In genomic region chr18:63888473-63889190, GRCh38 we compare ENCODE assay signal across 27 cellular contexts. TPM values are rescaled to one million over a fixed set of nuclear protein-coding genes. Genes with fewer than 3 reads are reported as not detected.
DNase-seq lines count a peak whose midpoint lies in the region; ATAC-seq and TF ChIP-seq lines count a peak whose summit lies in the region.
"Had no signal": no experiment of that assay in that cellular context is flagged by ENCODE, and none has a peak within 500 bp of the region (broad histone marks: within the 10 kb centered on the region; RNA-seq: fewer than 3 reads in every experiment).

No MANE protein-coding gene starts in this region.

- H4K20me1 ChIP-seq in GM23248 (ENCODE audit: insufficient read depth), result no peaks in the 10 kb centered on the region

- H3K9ac ChIP-seq in GM23248, result no peak overlapping the region
- H3K9ac ChIP-seq in adipocyte (ENCODE audit: low read length), result no peak overlapping the region

- H3K27me3 Mint-ChIP-seq in stimulated activated naive CD8-positive, alpha-beta T cell treated with anti-CD3 and anti-CD28 coated beads, Interleukin-15, amount 100 ng/mL, for 72 hours, result peaks cover 17% of the 10 kb centered on the region
- H3K27me3 Mint-ChIP-seq in natural killer cell (ENCODE audit: low read depth in 2 of 2), result peaks cover 16 to 23% of the 10 kb centered on the region in 2 donors

- H3K79me2 ChIP-seq in GM23248 (ENCODE audit: insufficient read depth), result no peaks in the 10 kb centered on the region

- no peaks in the 10 kb centered on the region for H3K4me1 Mint-ChIP-seq in stimulated activated naive CD8-positive, alpha-beta T cell treated with anti-CD3 and anti-CD28 coated beads, Interleukin-15, amount 100 ng/mL, for 72 hours
- H3K4me1 Mint-ChIP-seq in natural killer cell, result no peaks in the 10 kb centered on the region
- H3K4me1 Mint-ChIP-seq: activated CD4-positive, alpha-beta T cell treated with anti-CD3 and anti-CD28 coated beads, Interleukin-2, amount 10 ng/mL, durations not matched to agents 7 days and 5 days; activated naive CD8-positive, alpha-beta T cell treated with anti-CD3 and anti-CD28 coated beads, Interleukin-2, amount 10 ng/mL, durations not matched to agents 7 days and 5 days; activated T-helper 17 cell treated with anti-CD3 and anti-CD28 coated beads, Interleukin-2, amount 50 U/mL, for 72 hours; naive B cell had no signal

- TF ChIP-seq CTCF in AG10803 (conservative IDR thresholded peaks at IDR 0.05; ENCODE audit: low read length) (no peak), foreskin keratinocyte (conservative IDR thresholded peaks at IDR 0.05) (no peak), natural killer cell (IDR thresholded peaks at IDR 0.05) (no peak)

- no peak overlapping the region for H3K4me3 Mint-ChIP-seq in stimulated activated naive CD8-positive, alpha-beta T cell treated with anti-CD3 and anti-CD28 coated beads, Interleukin-15, amount 100 ng/mL, for 72 hours
- H3K4me3 Mint-ChIP-seq in natural killer cell, result no peak overlapping the region
- H3K4me3 Mint-ChIP-seq: activated CD4-positive, alpha-beta T cell treated with anti-CD3 and anti-CD28 coated beads, Interleukin-2, amount 10 ng/mL, durations not matched to agents 7 days and 5 days; activated naive CD8-positive, alpha-beta T cell treated with anti-CD3 and anti-CD28 coated beads, Interleukin-2, amount 10 ng/mL, durations not matched to agents 7 days and 5 days; activated T-helper 17 cell treated with anti-CD3 and anti-CD28 coated beads, Interleukin-2, amount 50 U/mL, for 72 hours; naive B cell had no signal

- no peaks in the 10 kb centered on the region for H3K36me3 Mint-ChIP-seq in natural killer cell
- H3K36me3 Mint-ChIP-seq: activated naive CD8-positive, alpha-beta T cell treated with anti-CD3 and anti-CD28 coated beads, Interleukin-2, amount 10 ng/mL, durations not matched to agents 7 days and 5 days; naive B cell had no signal

- H3K4me1 ChIP-seq in GM23248 (ENCODE audit: insufficient read depth), result peaks cover 22% of the 10 kb centered on the region
- peaks cover 39% of the 10 kb centered on the region for H3K4me1 ChIP-seq in adipocyte (ENCODE audit: control insufficient read depth, insufficient read depth, low read length)
- H3K4me1 ChIP-seq in foreskin keratinocyte, result peaks cover 40% of the 10 kb centered on the region
- H3K4me1 ChIP-seq: sigmoid colon had no signal

- H3K36me3 ChIP-seq in GM23248 (ENCODE audit: low read depth) (no peaks in the 10 kb centered on the region), adipocyte (ENCODE audit: control insufficient read depth, insufficient read depth, low read length, severe bottlenecking) (no peaks in the 10 kb centered on the region)
- H3K36me3 ChIP-seq: ovary, sigmoid colon had no signal

- no peaks in the 10 kb centered on the region for H3K9me2 ChIP-seq in GM23248 (ENCODE audit: insufficient read depth)

- H3K9me3 ChIP-seq in GM23248 (ENCODE audit: low read depth) (no peaks in the 10 kb centered on the region), adipocyte (ENCODE audit: control insufficient read depth, low read length) (no peaks in the 10 kb centered on the region)
- H3K9me3 ChIP-seq: body of pancreas, ovary, sigmoid colon had no signal

- ATAC-seq in foreskin keratinocyte (no peak), GM19035 (IDR thresholded peaks at IDR 0.05; ENCODE audit: unreplicated experiment) (no peak), natural killer cell (no peak)
- no peak for ATAC-seq in stimulated activated naive CD8-positive, alpha-beta T cell treated with anti-CD3 and anti-CD28 coated beads, Interleukin-15, amount 100 ng/mL, for 72 hours
- ATAC-seq: activated T-helper 17 cell treated with anti-CD3 and anti-CD28 coated beads, Interleukin-2, amount 50 U/mL, for 72 hours; body of pancreas had no signal

- H3K27me3 ChIP-seq in GM23248 (replicated peaks; ENCODE audit: insufficient read depth) (no peaks in the 10 kb centered on the region), adipocyte (replicated peaks; ENCODE audit: control insufficient read depth, insufficient read depth, low read length) (no peaks in the 10 kb centered on the region), foreskin keratinocyte (no peaks in the 10 kb centered on the region)
- H3K27me3 ChIP-seq: body of pancreas, ovary, sigmoid colon had no signal

- no peak overlapping the region for H2AFZ ChIP-seq in GM23248

- no peaks in the 10 kb centered on the region for H3K9me3 Mint-ChIP-seq in stimulated activated naive CD8-positive, alpha-beta T cell treated with anti-CD3 and anti-CD28 coated beads, Interleukin-15, amount 100 ng/mL, for 72 hours
- H3K9me3 Mint-ChIP-seq in natural killer cell, result no peaks in the 10 kb centered on the region
- H3K9me3 Mint-ChIP-seq: activated CD4-positive, alpha-beta T cell treated with anti-CD3 and anti-CD28 coated beads, Interleukin-2, amount 10 ng/mL, durations not matched to agents 7 days and 5 days; activated naive CD8-positive, alpha-beta T cell treated with anti-CD3 and anti-CD28 coated beads, Interleukin-2, amount 10 ng/mL, durations not matched to agents 7 days and 5 days; activated T-helper 17 cell treated with anti-CD3 and anti-CD28 coated beads, Interleukin-2, amount 50 U/mL, for 72 hours; naive B cell had no signal

- H3K4me3 ChIP-seq in AG10803 (ENCODE audit: low read length) (no peak overlapping the region), GM23248 (peak overlapping the region; percentile 38), adipocyte (ENCODE audit: low read length) (peak overlapping the region; percentile 54)
- H3K4me3 ChIP-seq: body of pancreas, lung, ovary, sigmoid colon had no signal

- DNase-seq in AG10803 (ENCODE audit: low read depth) (peak; percentile 29), GM23248 (peak; percentile 44), adipocyte (ENCODE audit: low read depth) (no peak), foreskin keratinocyte (peak in 1 of 2 donors; percentile 64), GF-D8 (lab: John Stamatoyannopoulos, UW) (no peak), natural killer cell (no peak)
- DNase-seq in stimulated activated naive CD8-positive, alpha-beta T cell treated with anti-CD3 and anti-CD28 coated beads, Interleukin-15, amount 100 ng/mL, for 72 hours, result no peak
- DNase-seq: activated CD4-positive, alpha-beta T cell treated with anti-CD3 and anti-CD28 coated beads, Interleukin-2, amount 10 ng/mL, durations not matched to agents 7 days and 5 days; activated naive CD8-positive, alpha-beta T cell treated with anti-CD3 and anti-CD28 coated beads, Interleukin-2, amount 10 ng/mL, durations not matched to agents 7 days and 5 days; body of pancreas; DMS 273 treated with DMSO at 0.1 percent for 48 hours; H7; hypothalamus; Karpas-422; naive B cell; NCI-H1436 treated with DMSO at 0.1 percent for 48 hours; NCI-H2171 treated with DMSO at 0.1 percent for 48 hours; NCI-H748 treated with DMSO at 0.1 percent for 48 hours; ovary; SHP77; sigmoid colon had no signal

- H3K4me2 ChIP-seq in GM23248 (ENCODE audit: unreplicated experiment), result peak overlapping the region; percentile 50

- WGBS in GM23248 (ENCODE audit: low coverage in 1 of 2, low lambda C conversion rate in 2 of 2, missing lambda C conversion rate in 2 of 2), 2 experiments, result 0% methylated on average over 1 of the region's 1 CpG

- no peak overlapping the region for H3K27ac Mint-ChIP-seq in stimulated activated naive CD8-positive, alpha-beta T cell treated with anti-CD3 and anti-CD28 coated beads, Interleukin-15, amount 100 ng/mL, for 72 hours
- H3K27ac Mint-ChIP-seq in natural killer cell, result no peak overlapping the region
- H3K27ac Mint-ChIP-seq: activated CD4-positive, alpha-beta T cell treated with anti-CD3 and anti-CD28 coated beads, Interleukin-2, amount 10 ng/mL, durations not matched to agents 7 days and 5 days; activated naive CD8-positive, alpha-beta T cell treated with anti-CD3 and anti-CD28 coated beads, Interleukin-2, amount 10 ng/mL, durations not matched to agents 7 days and 5 days; activated T-helper 17 cell treated with anti-CD3 and anti-CD28 coated beads, Interleukin-2, amount 50 U/mL, for 72 hours had no signal

- in situ Hi-C loops in GM23248 (cut with MboI), result no loop called here

- H3F3A ChIP-seq in GM23248 (ENCODE audit: insufficient read depth), result no peaks in the 10 kb centered on the region

- H3K27ac ChIP-seq in GM23248 (no peak overlapping the region), foreskin keratinocyte (peak overlapping the region; percentile 99)
- H3K27ac ChIP-seq: body of pancreas, ovary, sigmoid colon had no signal

- intact Hi-C loops in natural killer cell (cut with micrococcal nuclease), result no loop called here

RNA-seq across cellular contexts. Expression of gene SERPINB2, which starts 1.1 kb away (rescaled TPM):
- total RNA-seq in GM23248 (2014; rRNA removed; shearing (Covaris generic)), result 6.1 and 13.0 TPM in 2 replicates
- 10.6 and 10.7 TPM in 2 replicates for polyA plus RNA-seq in GM23248 (2016; fragmentation: Nextera tagmentation; extraction: Ambion mirVana)
- total RNA-seq in foreskin keratinocyte, result 129 and 205 TPM in 2 replicates
- polyA plus RNA-seq in foreskin keratinocyte, result 96.4 and 169 TPM in 2 replicates
- 1 to 10 TPM in 2 of 3 donors, not detected in 1; 1.4 to 9.0 TPM for total RNA-seq in natural killer cell
- total RNA-seq: activated CD4-positive, alpha-beta T cell treated with anti-CD3 and anti-CD28 coated beads, Interleukin-2, amount 10 ng/mL, durations not matched to agents 7 days and 5 days; activated T-helper 17 cell treated with anti-CD3 and anti-CD28 coated beads, Interleukin-2, amount 50 U/mL, for 72 hours; frontal cortex; H7 had no signal

RNA-seq across cellular contexts. Expression of gene SERPINB10, which starts 19.1 kb away (rescaled TPM):
- total RNA-seq in GM23248 (2014; rRNA removed; shearing (Covaris generic)), result not detected in 2 replicates
- polyA plus RNA-seq in GM23248 (2016; fragmentation: Nextera tagmentation; extraction: Ambion mirVana) (not detected in 2 replicates), foreskin keratinocyte (0.73 TPM in 1 of 2 replicates, not detected in the other)
- total RNA-seq in foreskin keratinocyte (0.07 and 2.3 TPM in 2 replicates), natural killer cell (under 1 TPM in 1 of 3 donors, not detected in 2; 0.43 TPM)
- total RNA-seq: activated CD4-positive, alpha-beta T cell treated with anti-CD3 and anti-CD28 coated beads, Interleukin-2, amount 10 ng/mL, durations not matched to agents 7 days and 5 days; activated naive CD8-positive, alpha-beta T cell treated with anti-CD3 and anti-CD28 coated beads, Interleukin-2, amount 10 ng/mL, durations not matched to agents 7 days and 5 days; activated T-helper 17 cell treated with anti-CD3 and anti-CD28 coated beads, Interleukin-2, amount 50 U/mL, for 72 hours; body of pancreas; H7; HT1080; sigmoid colon; temporal lobe had no signal
- polyA plus RNA-seq: ovary had no signal

Comparison
In these comparisons a context has a peak if more than half of its experiments do, and no peak if none do; other contexts are left out.
1. DNase-seq: peak in AG10803 (single experiment) and GM23248 (single experiment); none in adipocyte (single experiment), GF-D8 (single experiment), stimulated activated naive CD8-positive, alpha-beta T cell treated with anti-CD3 and anti-CD28 coated beads, Interleukin-15, amount 100 ng/mL, for 72 hours (0 of 2) and natural killer cell (single experiment).